ENCODE assay signal across 13 cellular contexts in genomic region chr1:107016376-107016978, GRCh38. TPM values are rescaled to one million over a fixed set of nuclear protein-coding genes. Genes with fewer than 3 reads are reported as not detected.
A peak's percentile ranks its signal among the peaks of the same experiment; 100 is the strongest.
DNase-seq lines count a peak whose midpoint lies in the region; ATAC-seq, FAIRE-seq and TF ChIP-seq lines count a peak whose summit lies in the region.
"Had no signal": no experiment of that assay in that cellular context is flagged by ENCODE, and none has a peak within 500 bp of the region (broad histone marks: within the 10 kb centered on the region; RNA-seq: fewer than 3 reads in every experiment).

No MANE protein-coding gene starts in this region.

- no peaks in the 10 kb centered on the region for H3K9me2 ChIP-seq in OCI-LY7 (ENCODE audit: insufficient read depth, low read length)

- H3K4me2 ChIP-seq in OCI-LY7 (ENCODE audit: low read length), result peak overlapping the region; percentile 50

- no peaks in the 10 kb centered on the region for H3K9me3 ChIP-seq in OCI-LY7 (ENCODE audit: low read length)
- H3K9me3 ChIP-seq: adrenal gland had no signal

- ATAC-seq in GM18498 (IDR thresholded peaks at IDR 0.05; ENCODE audit: unreplicated experiment) (peak; percentile 86), GM21367 (IDR thresholded peaks at IDR 0.05; ENCODE audit: unreplicated experiment) (peak; percentile 80), HG02981 (IDR thresholded peaks at IDR 0.05; ENCODE audit: unreplicated experiment) (peak; percentile 54)
- ATAC-seq: Right ventricle myocardium inferior had no signal

- H3K79me2 ChIP-seq in OCI-LY7 (ENCODE audit: insufficient read depth, low read depth, low read length), result no peaks in the 10 kb centered on the region

- intact Hi-C loops in OCI-LY7 (cut with micrococcal nuclease; ENCODE audit: unreplicated experiment), result no loop called here

- CTCF ChIA-PET in OCI-LY7 (lab: Charles Lee; ENCODE audit: unreplicated experiment), result no interaction called here

- peak overlapping the region; percentile 88 for H2AFZ ChIP-seq in OCI-LY7 (ENCODE audit: low read length)

- no peaks in the 10 kb centered on the region for H4K20me1 ChIP-seq in OCI-LY7 (ENCODE audit: insufficient read depth, low read length)

- no TSS peak for BruUV-seq in OCI-LY7 (replicated peaks; lab: Mats Ljungman, UMichigan)

- DNase-seq in OCI-LY7 (ENCODE audit: low spot score) (peak; percentile 10), urothelium cell line (ENCODE audit: low spot score) (no peak), NCI-H146 treated with DMSO at 0.1 percent for 48 hours (lab: John Stamatoyannopoulos, UW; ENCODE audit: unreplicated experiment) (no peak), inferior parietal cortex (ENCODE audit: extremely low spot score) (no peak)
- no peak for DNase-seq in activated CD4-positive, CD25-positive, alpha-beta regulatory T cell (lab: John Stamatoyannopoulos, UW)
- DNase-seq: activated CD4-positive, alpha-beta T cell treated with anti-CD3 and anti-CD28 coated beads, Interleukin-2, amount 50 U/mL, for 1 hour; adrenal gland; effector CD8-positive, alpha-beta T cell had no signal

- no peak overlapping the region for H3K27ac ChIP-seq in OCI-LY7 (ENCODE audit: low read depth, low read length, poor library complexity, severe bottlenecking)
- H3K27ac ChIP-seq: adrenal gland, C4-2B had no signal

- no peak for TF ChIP-seq CTCF in OCI-LY7 (conservative IDR thresholded peaks at IDR 0.05; ENCODE audit: low read length)

- FAIRE-seq in urothelium cell line (lab: Jason Lieb, UNC), result no peak

- peaks cover 2% of the 10 kb centered on the region for H3K4me1 ChIP-seq in OCI-LY7 (ENCODE audit: insufficient read depth, low read length, poor library complexity, severe bottlenecking)
- H3K4me1 ChIP-seq: adrenal gland had no signal

- peak overlapping the region; percentile 24 for H3K4me3 ChIP-seq in OCI-LY7 (ENCODE audit: low read depth, low read length, poor library complexity, severe bottlenecking)
- H3K4me3 ChIP-seq: adrenal gland had no signal

- H3K36me3 ChIP-seq in OCI-LY7 (ENCODE audit: insufficient read depth, low read length), result no peaks in the 10 kb centered on the region
- H3K36me3 ChIP-seq: adrenal gland had no signal

- POLR2A ChIA-PET in OCI-LY7 (lab: Charles Lee), result interaction anchor here (0.6 to 1.6 kb wide), 8 partner anchors 8 to 409 kb away, joined by 3 to 6 read pairs (median 4); partner anchors contain the start of gene PRMT6

RNA-seq across cellular contexts. Expression of gene PRMT6, which starts 40.0 kb away (rescaled TPM):
- 41.7 and 42.5 TPM in 2 replicates for total RNA-seq in OCI-LY7 (2014; rRNA removed; shearing (Covaris generic))
- total RNA-seq in OCI-LY7 (2022), result 42.9 and 46.9 TPM in 2 replicates
